8 cellular contexts compared by ENCODE assay signal in genomic region chr9:124869986-124870560, GRCh38. TPM values are rescaled to one million over a fixed set of nuclear protein-coding genes. Genes with fewer than 3 reads are reported as not detected.
DNase-seq lines count a peak whose midpoint lies in the region; ATAC-seq lines count a peak whose summit lies in the region.

No MANE protein-coding gene starts in this region.

- H3K27ac ChIP-seq in SJSA1 (peak overlapping the region; percentile 78; the same call in 1 of the 2 replicates), iPS-18a (ENCODE audit: low read length) (peak overlapping the region; percentile 18)

- peak; percentile 40 for ATAC-seq in HG02981 (IDR thresholded peaks at IDR 0.05; ENCODE audit: unreplicated experiment)
- ATAC-seq in activated naive CD4-positive, alpha-beta T cell treated with anti-CD3 and anti-CD28 coated beads, Interleukin-2, amount 50 U/mL, for 72 hours, result peak; percentile 67 to 75

- DNase-seq in NCI-H2029 (lab: John Stamatoyannopoulos, UW) (peak; percentile 40), NCI-H2029 treated with DMSO at 0.1 percent for 48 hours (lab: John Stamatoyannopoulos, UW) (no peak), SJSA1 (ENCODE audit: low read depth in 1 of 2, low spot score in 2 of 2) (peak in 1 of 2 experiments; percentile 42), NCI-H1105 treated with DMSO at 0.1 percent for 48 hours (lab: John Stamatoyannopoulos, UW) (no peak)
- peak; percentile 86 to 93 for DNase-seq in activated naive CD4-positive, alpha-beta T cell treated with anti-CD3 and anti-CD28 coated beads, Interleukin-2, amount 50 U/mL, for 72 hours (ENCODE audit: low spot score in 2 of 2)
- peak; percentile 48 to 90 for DNase-seq in stimulated activated CD4-positive, alpha-beta T cell treated with anti-CD3 and anti-CD28 coated beads, Interleukin-1b, Interleukin-23, amount 100 ng/mL, for 1 hour (ENCODE audit: low read depth in 2 of 2)

- H3K9me3 ChIP-seq in SJSA1 (replicated peaks) (no peaks in the 10 kb centered on the region), iPS-18a (ENCODE audit: control insufficient read depth, low read depth, low read length) (no peaks in the 10 kb centered on the region)

- H3K4me3 ChIP-seq in SJSA1, result peak overlapping the region; percentile 90
- H3K4me3 ChIP-seq in iPS-18a (ENCODE audit: low read length), result peak overlapping the region; percentile 98

- no peaks in the 10 kb centered on the region for H3K9me3 Mint-ChIP-seq in activated naive CD4-positive, alpha-beta T cell treated with anti-CD3 and anti-CD28 coated beads, Interleukin-2, amount 50 U/mL, for 72 hours

- H3K27ac Mint-ChIP-seq in activated naive CD4-positive, alpha-beta T cell treated with anti-CD3 and anti-CD28 coated beads, Interleukin-2, amount 50 U/mL, for 72 hours, result peak overlapping the region; percentile 98 to 99

- H3K27me3 ChIP-seq in SJSA1 (replicated peaks) (no peaks in the 10 kb centered on the region), iPS-18a (ENCODE audit: control insufficient read depth, insufficient read depth, low read length) (no peaks in the 10 kb centered on the region)

- peaks cover 45 to 60% of the 10 kb centered on the region in 2 donors for H3K36me3 Mint-ChIP-seq in activated naive CD4-positive, alpha-beta T cell treated with anti-CD3 and anti-CD28 coated beads, Interleukin-2, amount 50 U/mL, for 72 hours

- H3K36me3 ChIP-seq in SJSA1 (peaks cover 63% of the 10 kb centered on the region), iPS-18a (ENCODE audit: control insufficient read depth, low read depth, low read length) (peaks cover 26% of the 10 kb centered on the region)

- peak overlapping the region; percentile 97 for H3K9ac ChIP-seq in iPS-18a (ENCODE audit: low read length)

- peaks cover 17% of the 10 kb centered on the region for H3K4me1 ChIP-seq in SJSA1 (replicated peaks)
- H3K4me1 ChIP-seq in iPS-18a (ENCODE audit: control insufficient read depth, low read depth, low read length), result peaks cover 10% of the 10 kb centered on the region

RNA-seq across cellular contexts. Expression of gene ARPC5L, which starts 8.1 kb away (rescaled TPM):
- 31.5 and 41.3 TPM in 2 replicates for total RNA-seq in SJSA1 (2014; rRNA removed; shearing (Covaris generic))
- 10 to 100 TPM; 86.2 to 86.5 TPM for total RNA-seq in activated naive CD4-positive, alpha-beta T cell treated with anti-CD3 and anti-CD28 coated beads, Interleukin-2, amount 50 U/mL, for 72 hours

RNA-seq across cellular contexts. Expression of gene RPL35, which starts 8.3 kb away (rescaled TPM):
- total RNA-seq in SJSA1 (2014; rRNA removed; shearing (Covaris generic)), result 1,575 and 1,653 TPM in 2 replicates
- 1,000 to 10,000 TPM; 1,912 to 2,066 TPM for total RNA-seq in activated naive CD4-positive, alpha-beta T cell treated with anti-CD3 and anti-CD28 coated beads, Interleukin-2, amount 50 U/mL, for 72 hours

RNA-seq across cellular contexts. Expression of gene WDR38, which starts 16.8 kb away (rescaled TPM):
- not detected in 2 replicates for total RNA-seq in SJSA1 (2014; rRNA removed; shearing (Covaris generic))
- not detected for total RNA-seq in activated naive CD4-positive, alpha-beta T cell treated with anti-CD3 and anti-CD28 coated beads, Interleukin-2, amount 50 U/mL, for 72 hours

Comparison
In these comparisons a context has a peak if more than half of its experiments do, and no peak if none do; other contexts are left out.
1. DNase-seq: peak in NCI-H2029 (single experiment), activated naive CD4-positive, alpha-beta T cell treated with anti-CD3 and anti-CD28 coated beads, Interleukin-2, amount 50 U/mL, for 72 hours (2 of 2) and stimulated activated CD4-positive, alpha-beta T cell treated with anti-CD3 and anti-CD28 coated beads, Interleukin-1b, Interleukin-23, amount 100 ng/mL, for 1 hour (2 of 2); none in NCI-H2029 treated with DMSO at 0.1 percent for 48 hours (single experiment) and NCI-H1105 treated with DMSO at 0.1 percent for 48 hours (single experiment).